Comparison of ENCODE assay signal across 8 cellular contexts in genomic region chr14:63869940-63870752, GRCh38. TPM values are rescaled to one million over a fixed set of nuclear protein-coding genes. Genes with fewer than 3 reads are reported as not detected.
DNase-seq lines count a peak whose midpoint lies in the region; ATAC-seq, FAIRE-seq and TF ChIP-seq lines count a peak whose summit lies in the region.
"Not testable (repeated sequence)": the region's sequence is repeated elsewhere in the genome, so short reads cannot be mapped to it uniquely, and the experiment has no call there.

No MANE protein-coding gene starts in this region.

- peaks cover 47 to 85% (median 67%) of the 10 kb centered on the region in 4 donors for H3K4me1 Mint-ChIP-seq in CD4-positive, alpha-beta memory T cell
- H3K4me1 Mint-ChIP-seq in activated CD8-positive, alpha-beta memory T cell treated with anti-CD3 and anti-CD28 coated beads, Interleukin-2, amount 10 ng/mL, durations not matched to agents 7 days and 5 days = peaks cover 47% of the 10 kb centered on the region

- TF ChIP-seq CTCF in epithelial cell of proximal tubule (conservative IDR thresholded peaks at IDR 0.05; ENCODE audit: low read depth, low read length); gastrocnemius medialis (IDR thresholded peaks at IDR 0.05 in 4 of 5, conservative IDR thresholded peaks at IDR 0.05 in 1 of 5): not testable (repeated sequence)

- H3K36me3 Mint-ChIP-seq in CD4-positive, alpha-beta memory T cell = peaks cover 19 to 24% of the 10 kb centered on the region in 2 donors
- H3K36me3 Mint-ChIP-seq in activated CD8-positive, alpha-beta memory T cell treated with anti-CD3 and anti-CD28 coated beads, Interleukin-2, amount 10 ng/mL, durations not matched to agents 7 days and 5 days = peaks cover 17% of the 10 kb centered on the region

- not testable (repeated sequence) for H3K9me3 Mint-ChIP-seq in CD4-positive, alpha-beta memory T cell; activated CD8-positive, alpha-beta memory T cell treated with anti-CD3 and anti-CD28 coated beads, Interleukin-2, amount 10 ng/mL, durations not matched to agents 7 days and 5 days (ENCODE audit: low read depth)

- peak overlapping the region; percentile 74 to 90 (median 81) for H3K4me3 Mint-ChIP-seq in CD4-positive, alpha-beta memory T cell
- H3K4me3 Mint-ChIP-seq in activated CD8-positive, alpha-beta memory T cell treated with anti-CD3 and anti-CD28 coated beads, Interleukin-2, amount 10 ng/mL, durations not matched to agents 7 days and 5 days = peak overlapping the region; percentile 59

- H3K27me3 ChIP-seq in CD4-positive, alpha-beta memory T cell (ENCODE audit: insufficient read depth, low read length); gastrocnemius medialis: not testable (repeated sequence)

- intact Hi-C loops in CD4-positive, alpha-beta memory T cell (cut with micrococcal nuclease) = loop anchor here (2.0 kb wide), 1 partner anchor 15 kb away; no protein-coding TSS in a partner anchor
- intact Hi-C loops in gastrocnemius medialis (cut with DNase I; ENCODE audit: low total_unique reads) = not testable (repeated sequence)

- FAIRE-seq in GM19239 (lab: Jason Lieb, UNC) = peak; percentile 100

- peak overlapping the region; percentile 70 for H3K27ac ChIP-seq in CD4-positive, alpha-beta memory T cell (ENCODE audit: low read depth, low read length)
- H3K27ac ChIP-seq in gastrocnemius medialis = peak overlapping the region; percentile 53 to 80 (median 72)

- POLR2A ChIA-PET in CD4-positive, alpha-beta memory T cell (lab: Charles Lee; ENCODE audit: partially characterized antibody) = interaction anchor here (1.0 to 5.2 kb wide), 4 partner anchors 9 to 70 kb away, joined by 3 to 97 read pairs (median 5); partner anchors contain the start of gene SYNE2

- H3K27me3 Mint-ChIP-seq in CD4-positive, alpha-beta memory T cell; activated CD8-positive, alpha-beta memory T cell treated with anti-CD3 and anti-CD28 coated beads, Interleukin-2, amount 10 ng/mL, durations not matched to agents 7 days and 5 days: not testable (repeated sequence)

- H3K9me3 ChIP-seq in CD4-positive, alpha-beta memory T cell (ENCODE audit: control insufficient read depth in 1 of 2, low read length in 2 of 2); gastrocnemius medialis: not testable (repeated sequence)

- H3K36me3 ChIP-seq in CD4-positive, alpha-beta memory T cell (ENCODE audit: insufficient read depth, low read length); gastrocnemius medialis: not testable (repeated sequence)

- peak overlapping the region; percentile 20 to 33 for H3K4me3 ChIP-seq in CD4-positive, alpha-beta memory T cell (ENCODE audit: low read length in 2 of 2)
- peak overlapping the region; percentile 16 for H3K4me3 ChIP-seq in epithelial cell of proximal tubule (ENCODE audit: low read depth, low read length)
- H3K4me3 ChIP-seq in gastrocnemius medialis = not testable (repeated sequence)

- not testable (repeated sequence) for DNase-seq in CD4-positive, alpha-beta memory T cell; GM19239 (ENCODE audit: insufficient read length, low spot score); activated CD8-positive, alpha-beta memory T cell treated with anti-CD3 and anti-CD28 coated beads, Interleukin-2, amount 10 ng/mL, durations not matched to agents 7 days and 5 days; epithelial cell of proximal tubule (ENCODE audit: low read depth); gastrocnemius medialis
- DNase-seq in NCI-H69 (lab: John Stamatoyannopoulos, UW) = peak; percentile 38

- H3K27ac Mint-ChIP-seq in CD4-positive, alpha-beta memory T cell = peak overlapping the region; percentile 94 to 98 (median 96)
- peak overlapping the region; percentile 73 for H3K27ac Mint-ChIP-seq in activated CD8-positive, alpha-beta memory T cell treated with anti-CD3 and anti-CD28 coated beads, Interleukin-2, amount 10 ng/mL, durations not matched to agents 7 days and 5 days

- ATAC-seq in HG02759 (IDR thresholded peaks at IDR 0.05; ENCODE audit: unreplicated experiment) (peak; percentile 54), HG03460 (IDR thresholded peaks at IDR 0.05; ENCODE audit: unreplicated experiment) (peak; percentile 49), gastrocnemius medialis (peak; percentile 44 to 87)
- peak; percentile 85 for ATAC-seq in activated CD8-positive, alpha-beta memory T cell treated with anti-CD3 and anti-CD28 coated beads, Interleukin-2, amount 10 ng/mL, durations not matched to agents 7 days and 5 days

- in situ Hi-C loops in gastrocnemius medialis (cut with MboI; ENCODE audit: low sequenced_read_pairs in 4 of 4) = not testable (repeated sequence)

- TF ChIP-seq POLR2A in gastrocnemius medialis (IDR thresholded peaks at IDR 0.05) = not testable (repeated sequence)

- H3K4me1 ChIP-seq in CD4-positive, alpha-beta memory T cell (ENCODE audit: insufficient read depth, low read length) = peaks cover 87% of the 10 kb centered on the region
- H3K4me1 ChIP-seq in gastrocnemius medialis = peaks cover 22 to 32% of the 10 kb centered on the region in 2 donors

- CTCF ChIA-PET in CD4-positive, alpha-beta memory T cell (lab: Charles Lee; ENCODE audit: partially characterized antibody) = interaction anchor here (1.0 to 3.2 kb wide), 3 partner anchors 10 to 17 kb away, joined by 3 to 20 read pairs (median 14); partner anchors contain the start of gene SYNE2
- CTCF ChIA-PET in activated CD8-positive, alpha-beta memory T cell treated with anti-CD3 and anti-CD28 coated beads, Interleukin-2, amount 10 ng/mL, durations not matched to agents 7 days and 5 days (lab: Charles Lee) = interaction anchor here (1.0 to 4.8 kb wide), 2 partner anchors 16 to 29 kb away, joined by 3 to 27 read pairs; partner anchors contain the start of gene SYNE2

RNA-seq across cellular contexts. Expression of gene SYNE2, which starts 17.3 kb away (rescaled TPM):
- total RNA-seq in CD4-positive, alpha-beta memory T cell = 100 to 1,000 TPM; 259 to 280 TPM
- polyA plus RNA-seq in CD4-positive, alpha-beta memory T cell = 100 to 1,000 TPM in 1 of 2 donors, 10 to 100 TPM in 1; 14.2 to 120 TPM
- 100 to 1,000 TPM in 1 of 2 experiments, 10 to 100 TPM in 1; 69.3 to 143 TPM for total RNA-seq in activated CD8-positive, alpha-beta memory T cell treated with anti-CD3 and anti-CD28 coated beads, Interleukin-2, amount 10 ng/mL, durations not matched to agents 7 days and 5 days
- total RNA-seq in epithelial cell of proximal tubule (22.2 and 44.2 TPM in 2 replicates), gastrocnemius medialis (100 to 1,000 TPM in 3 of 4 donors, 10 to 100 TPM in 1; 96.9 to 207 (median 182) TPM)
